Comparison of ENCODE assay signal across 15 cellular contexts in genomic region chr5:78706825-78707224, GRCh38.
"Had no signal": no experiment of that assay in that cellular context is flagged by ENCODE, and none has a peak within 500 bp of the region (broad histone marks: within the 10 kb centered on the region; RNA-seq: fewer than 3 reads in every experiment).

No MANE protein-coding gene starts in this region.

- H3K4me3 ChIP-seq: ascending aorta, heart right ventricle, left lung, thoracic aorta had no signal

- H3K27me3 ChIP-seq: ascending aorta, heart right ventricle, left lung had no signal

- DNase-seq: activated CD4-positive, alpha-beta T cell treated with anti-CD3 and anti-CD28 coated beads for 36 hours; activated CD8-positive, alpha-beta memory T cell treated with anti-CD3 and anti-CD28 coated beads, Interleukin-2, amount 50 U/mL, for 4 hours; activated CD8-positive, alpha-beta T cell treated with anti-CD3 and anti-CD28 coated beads for 36 hours; activated naive CD8-positive, alpha-beta T cell treated with anti-CD3 and anti-CD28 coated beads, Interleukin-2, amount 10 ng/mL, durations not matched to agents 7 days and 5 days; central memory CD4-positive, alpha-beta T cell; heart right ventricle; islet precursor cell; left lung; nephron progenitor cell; stimulated activated CD4-positive, alpha-beta T cell treated with anti-CD3 and anti-CD28 coated beads, Interleukin-4, amount 100 ng/mL, for 1 hour; stimulated activated naive CD8-positive, alpha-beta T cell treated with anti-CD3 and anti-CD28 coated beads, Interleukin-15, amount 100 ng/mL, for 72 hours; T-helper 9 cell had no signal

- H3K36me3 ChIP-seq: ascending aorta, heart right ventricle, left lung, thoracic aorta had no signal

- H3K27ac ChIP-seq: ascending aorta, heart right ventricle, left lung, thoracic aorta, VCaP had no signal

- H3K9me3 ChIP-seq: ascending aorta, left lung, thoracic aorta had no signal

- H3K4me1 ChIP-seq: ascending aorta had no signal

- ATAC-seq: activated CD4-positive, alpha-beta T cell treated with anti-CD3 and anti-CD28 coated beads for 36 hours; activated CD8-positive, alpha-beta T cell treated with anti-CD3 and anti-CD28 coated beads for 36 hours; heart right ventricle; left lung; stimulated activated naive CD8-positive, alpha-beta T cell treated with anti-CD3 and anti-CD28 coated beads, Interleukin-15, amount 100 ng/mL, for 72 hours had no signal
